19 cellular contexts compared by ENCODE assay signal in genomic region chr19:33724021-33724722, GRCh38.
"Had no signal": no experiment of that assay in that cellular context is flagged by ENCODE, and none has a peak within 500 bp of the region (broad histone marks: within the 10 kb centered on the region; RNA-seq: fewer than 3 reads in every experiment).

No MANE protein-coding gene starts in this region.

- H2AFZ ChIP-seq: parathyroid adenoma had no signal

- H3K27ac ChIP-seq: cardiac muscle cell, foreskin keratinocyte, lower lobe of right lung, parathyroid adenoma, sigmoid colon, VCaP had no signal

- H3K79me2 ChIP-seq: parathyroid adenoma had no signal

- H3K9ac ChIP-seq: parathyroid adenoma had no signal

- DNase-seq: activated CD4-positive, alpha-beta T cell treated with anti-CD3 and anti-CD28 coated beads for 1 hour; activated CD8-positive, alpha-beta memory T cell treated with anti-CD3 and anti-CD28 coated beads for 24 hours; activated CD8-positive, alpha-beta memory T cell treated with anti-CD3 and anti-CD28 coated beads, Interleukin-2, amount 50 U/mL, for 48 hours; activated gamma-delta T cell treated with Interleukin-2 at 50 U/mL for 16 hours; activated naive CD8-positive, alpha-beta T cell treated with anti-CD3 and anti-CD28 coated beads for 36 hours; activated T-cell treated with anti-CD3 and anti-CD28 coated beads, Interleukin-2, amount 50 U/mL, for 48 hours; amniotic stem cell; dermis blood vessel endothelial cell; foreskin keratinocyte; hippocampal formation; left colon; lower lobe of right lung; naive thymus-derived CD8-positive, alpha-beta T cell; sigmoid colon; stimulated activated CD4-positive, alpha-beta T cell treated with anti-CD3 and anti-CD28 coated beads, Interleukin-4, amount 100 ng/mL, for 24 hours; T-helper 2 cell had no signal

- H3K27me3 ChIP-seq: cardiac muscle cell, foreskin keratinocyte had no signal

- H3K4me3 ChIP-seq: cardiac muscle cell, lower lobe of right lung, sigmoid colon had no signal

- H3K36me3 ChIP-seq: cardiac muscle cell, lower lobe of right lung, sigmoid colon had no signal

- H3K9me3 ChIP-seq: lower lobe of right lung, sigmoid colon had no signal
